In genomic region chr5:123785160-123786001, GRCh38 we compare ENCODE assay signal across 11 cellular contexts.
DNase-seq lines count a peak whose midpoint lies in the region; ATAC-seq lines count a peak whose summit lies in the region.
"Had no signal": no experiment of that assay in that cellular context is flagged by ENCODE, and none has a peak within 500 bp of the region (broad histone marks: within the 10 kb centered on the region; RNA-seq: fewer than 3 reads in every experiment).

No MANE protein-coding gene starts in this region.

- no peak for ATAC-seq in GM19397 (IDR thresholded peaks at IDR 0.05; ENCODE audit: unreplicated experiment)

- DNase-seq in AG20443 (ENCODE audit: low spot score) (peak; percentile 15), NCI-H1694 (lab: John Stamatoyannopoulos, UW) (peak; percentile 53), amniotic epithelial cell (ENCODE audit: low read depth) (peak; percentile 82), kidney tubule cell (ENCODE audit: low spot score) (peak; percentile 33), retina (no peak), UCSD-AML1 (lab: John Stamatoyannopoulos, UW; ENCODE audit: unreplicated experiment) (no peak)
- DNase-seq in stimulated activated naive CD4-positive, alpha-beta T cell treated with Interleukin-2 at 50 U/mL for 16 hours (lab: John Stamatoyannopoulos, UW): no peak
- DNase-seq: DND-41, foreskin melanocyte, GOT3 had no signal

Comparison
In these comparisons a context has a peak if more than half of its experiments do, and no peak if none do; other contexts are left out.
1. DNase-seq: peak in AG20443 (single experiment), NCI-H1694 (single experiment), amniotic epithelial cell (single experiment) and kidney tubule cell (single experiment); none in stimulated activated naive CD4-positive, alpha-beta T cell treated with Interleukin-2 at 50 U/mL for 16 hours (single experiment), retina (single experiment) and UCSD-AML1 (single experiment).